ENCODE assay signal across 27 cellular contexts in genomic region chr9:133740891-133741290, GRCh38.
"Had no signal": no experiment of that assay in that cellular context is flagged by ENCODE, and none has a peak within 500 bp of the region (broad histone marks: within the 10 kb centered on the region; RNA-seq: fewer than 3 reads in every experiment).

No MANE protein-coding gene starts in this region.

- H3K27me3 Mint-ChIP-seq: activated CD8-positive, alpha-beta T cell treated with anti-CD3 and anti-CD28 coated beads for 36 hours had no signal

- H3K36me3 ChIP-seq: esophagus squamous epithelium, gastroesophageal sphincter, lower lobe of right lung, pancreas, stomach, suprapubic skin had no signal

- H3K4me3 Mint-ChIP-seq: activated CD4-positive, alpha-beta T cell treated with anti-CD3 and anti-CD28 coated beads, Interleukin-2, amount 10 ng/mL, durations not matched to agents 24 days and 14 days; activated CD8-positive, alpha-beta memory T cell treated with anti-CD3 and anti-CD28 coated beads, Interleukin-2, amount 10 ng/mL, durations not matched to agents 7 days and 5 days; activated CD8-positive, alpha-beta T cell treated with anti-CD3 and anti-CD28 coated beads for 36 hours; activated naive CD4-positive, alpha-beta T cell treated with anti-CD3 and anti-CD28 coated beads, Interleukin-2, amount 50 U/mL, for 24 hours; brain; natural killer cell; stimulated activated effector memory CD8-positive, alpha-beta T cell treated with anti-CD3 and anti-CD28 coated beads, Interleukin-12 subunit alpha, Interleukin-12 subunit beta, amount 100 ng/mL, for 72 hours; T-helper 2 cell treated with Interferon-gamma antibody and Interleukin-4, amounts not matched to agents 5 μg/mL and 100 μg/mL, for 36 hours had no signal

- H3K27ac ChIP-seq: esophagus squamous epithelium, gastroesophageal sphincter, lower lobe of right lung, pancreas, skin epidermis, stomach, suprapubic skin, VCaP had no signal

- H3K9me3 ChIP-seq: esophagus squamous epithelium, gastroesophageal sphincter, lower lobe of right lung, pancreas, SK-N-SH, stomach, suprapubic skin had no signal

- DNase-seq: activated CD4-positive, alpha-beta T cell treated with anti-CD3 and anti-CD28 coated beads, Interleukin-2, amount 10 ng/mL, durations not matched to agents 24 days and 14 days; activated CD8-positive, alpha-beta memory T cell treated with anti-CD3 and anti-CD28 coated beads, Interleukin-2, amount 10 ng/mL, durations not matched to agents 7 days and 5 days; activated CD8-positive, alpha-beta T cell treated with anti-CD3 and anti-CD28 coated beads for 36 hours; activated gamma-delta T cell treated with Interleukin-2 at 50 U/mL for 16 hours; activated T-cell treated with anti-CD3 and anti-CD28 coated beads for 4 hours; aorta; esophagus squamous epithelium; left cardiac atrium; lower lobe of right lung; natural killer cell; right cardiac atrium; SK-N-SH; stimulated activated CD4-positive, alpha-beta T cell treated with anti-CD3 and anti-CD28 coated beads, Interleukin-1b, Interleukin-23, amount 100 ng/mL, for 48 hours; stomach; trophoblast cell had no signal

- H3K36me3 Mint-ChIP-seq: activated CD8-positive, alpha-beta memory T cell treated with anti-CD3 and anti-CD28 coated beads, Interleukin-2, amount 10 ng/mL, durations not matched to agents 7 days and 5 days; activated naive CD4-positive, alpha-beta T cell treated with anti-CD3 and anti-CD28 coated beads, Interleukin-2, amount 50 U/mL, for 24 hours; brain; natural killer cell; stimulated activated effector memory CD8-positive, alpha-beta T cell treated with anti-CD3 and anti-CD28 coated beads, Interleukin-12 subunit alpha, Interleukin-12 subunit beta, amount 100 ng/mL, for 72 hours had no signal

- H3K4me2 ChIP-seq: SK-N-SH had no signal

- H3K4me3 ChIP-seq: esophagus squamous epithelium, gastroesophageal sphincter, lower lobe of right lung, pancreas, skin epidermis, stomach, suprapubic skin had no signal

- H3K27ac Mint-ChIP-seq: activated CD4-positive, alpha-beta T cell treated with anti-CD3 and anti-CD28 coated beads, Interleukin-2, amount 10 ng/mL, durations not matched to agents 24 days and 14 days; activated CD8-positive, alpha-beta memory T cell treated with anti-CD3 and anti-CD28 coated beads, Interleukin-2, amount 10 ng/mL, durations not matched to agents 7 days and 5 days; activated CD8-positive, alpha-beta T cell treated with anti-CD3 and anti-CD28 coated beads for 36 hours; activated naive CD4-positive, alpha-beta T cell treated with anti-CD3 and anti-CD28 coated beads, Interleukin-2, amount 50 U/mL, for 24 hours; natural killer cell; stimulated activated effector memory CD8-positive, alpha-beta T cell treated with anti-CD3 and anti-CD28 coated beads, Interleukin-12 subunit alpha, Interleukin-12 subunit beta, amount 100 ng/mL, for 72 hours; T-helper 2 cell treated with Interferon-gamma antibody and Interleukin-4, amounts not matched to agents 5 μg/mL and 100 μg/mL, for 36 hours had no signal

- H3K27me3 ChIP-seq: gastroesophageal sphincter, pancreas, stomach had no signal

- H3K4me1 ChIP-seq: pancreas had no signal

- H3K9me3 Mint-ChIP-seq: activated CD4-positive, alpha-beta T cell treated with anti-CD3 and anti-CD28 coated beads, Interleukin-2, amount 10 ng/mL, durations not matched to agents 24 days and 14 days; activated CD8-positive, alpha-beta T cell treated with anti-CD3 and anti-CD28 coated beads for 36 hours; activated naive CD4-positive, alpha-beta T cell treated with anti-CD3 and anti-CD28 coated beads, Interleukin-2, amount 50 U/mL, for 24 hours; natural killer cell; stimulated activated effector memory CD8-positive, alpha-beta T cell treated with anti-CD3 and anti-CD28 coated beads, Interleukin-12 subunit alpha, Interleukin-12 subunit beta, amount 100 ng/mL, for 72 hours; T-helper 2 cell treated with Interferon-gamma antibody and Interleukin-4, amounts not matched to agents 5 μg/mL and 100 μg/mL, for 36 hours had no signal

- H3K4me1 Mint-ChIP-seq: activated CD4-positive, alpha-beta T cell treated with anti-CD3 and anti-CD28 coated beads, Interleukin-2, amount 10 ng/mL, durations not matched to agents 24 days and 14 days; activated CD8-positive, alpha-beta memory T cell treated with anti-CD3 and anti-CD28 coated beads, Interleukin-2, amount 10 ng/mL, durations not matched to agents 7 days and 5 days; activated naive CD4-positive, alpha-beta T cell treated with anti-CD3 and anti-CD28 coated beads, Interleukin-2, amount 50 U/mL, for 24 hours had no signal

- H3K9ac ChIP-seq: SK-N-SH had no signal

- FAIRE-seq: colon, islet of Langerhans, pancreas had no signal

- ATAC-seq: activated CD4-positive, CD25-positive, alpha-beta regulatory T cell treated with anti-CD3 and anti-CD28 coated beads, Interleukin-2, amount 50 U/mL, for 24 hours; activated CD8-positive, alpha-beta memory T cell treated with anti-CD3 and anti-CD28 coated beads, Interleukin-2, amount 10 ng/mL, durations not matched to agents 7 days and 5 days; activated CD8-positive, alpha-beta T cell treated with anti-CD3 and anti-CD28 coated beads for 36 hours; gastroesophageal sphincter; left cardiac atrium; lower lobe of right lung; natural killer cell; pancreas; right cardiac atrium; stimulated activated effector memory CD8-positive, alpha-beta T cell treated with anti-CD3 and anti-CD28 coated beads, Interleukin-12 subunit alpha, Interleukin-12 subunit beta, amount 100 ng/mL, for 72 hours had no signal
